ENCODE assay signal across 15 cellular contexts in the genomic region with DNA sequence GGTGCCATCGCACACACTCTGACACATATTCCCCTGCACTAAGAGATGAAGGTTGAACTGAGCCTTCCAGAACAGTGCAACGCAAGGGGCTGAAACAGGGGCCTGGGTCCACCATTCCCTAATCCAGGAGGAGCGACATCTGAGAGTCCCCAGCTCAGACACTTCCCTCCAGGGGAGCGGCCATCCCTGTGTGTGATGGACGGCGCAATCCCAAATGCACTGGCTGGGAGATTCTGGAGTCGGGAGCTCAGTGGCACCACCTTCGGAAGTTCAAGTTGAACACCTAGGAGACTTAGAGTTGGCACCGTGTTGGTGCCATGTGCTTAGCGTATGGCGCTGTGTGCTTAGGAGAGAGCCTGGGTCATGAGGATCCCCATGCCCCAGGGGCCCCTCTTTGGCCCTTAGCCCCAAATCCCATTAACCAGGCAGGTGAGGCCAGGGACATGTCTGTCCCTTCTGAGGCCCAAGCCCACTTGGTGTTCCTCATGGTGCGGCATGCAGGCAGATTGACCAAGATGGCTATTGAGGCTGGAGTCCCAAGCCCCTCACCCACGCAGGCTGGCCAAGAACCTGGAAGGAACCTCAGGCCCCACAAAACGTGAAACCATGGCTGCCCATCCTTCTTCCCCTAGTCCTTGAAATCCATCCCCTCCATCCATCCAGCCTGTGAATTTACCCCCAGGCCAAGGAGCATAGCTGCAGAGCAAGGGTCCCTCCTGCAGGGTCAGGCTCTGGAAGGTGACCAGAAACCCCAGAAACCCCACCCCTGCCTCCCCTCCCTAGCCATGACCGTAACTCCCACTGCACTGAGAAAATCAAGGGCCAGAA.
DNase-seq lines count a peak whose midpoint lies in the region; ATAC-seq and TF ChIP-seq lines count a peak whose summit lies in the region.
"Had no signal": no experiment of that assay in that cellular context is flagged by ENCODE, and none has a peak within 500 bp of the region (broad histone marks: within the 10 kb centered on the region; RNA-seq: fewer than 3 reads in every experiment).

No MANE protein-coding gene starts in this region.

- peak overlapping the region; percentile 13 for H2BK15ac ChIP-seq in neuronal stem cell (ENCODE audit: low read length)

- intact Hi-C loops in mammary epithelial cell (cut with micrococcal nuclease) = no loop called here
- intact Hi-C loops in upper lobe of right lung (cut with DNase I) = no loop called here

- no peak overlapping the region for H2BK5ac ChIP-seq in neuronal stem cell (ENCODE audit: low read length)

- TF ChIP-seq CTCF in mammary epithelial cell (conservative IDR thresholded peaks at IDR 0.05 in 1 of 2, IDR thresholded peaks at IDR 0.05 in 1 of 2; ENCODE audit: extremely low read depth in 1 of 2, insufficient read depth in 1 of 2, low read depth in 1 of 2, low read length in 2 of 2) = no peak
- TF ChIP-seq CTCF in upper lobe of right lung (IDR thresholded peaks at IDR 0.05) = no peak

- WGBS in mammary epithelial cell (ENCODE audit: low coverage, missing lambda C conversion rate) = 88% methylated on average over 11 of the region's 15 CpGs
- no CpG with 5 or more reads among the region's 15 CpGs for WGBS in neuronal stem cell (ENCODE audit: extremely low coverage in 2 of 2, insufficient read length in 2 of 2, insufficient replicate concordance in 1 of 2), 2 donors

- CTCF ChIA-PET in mammary epithelial cell (lab: Charles Lee; ENCODE audit: low non-redundant PET) = no interaction called here

- dilution Hi-C loops in mammary epithelial cell (cut with HindIII; ENCODE audit: low sequenced_read_pairs) = no loop called here

- H2AK5ac ChIP-seq in neuronal stem cell (ENCODE audit: low read depth, low read length) = peak overlapping the region; percentile 73

- H3K9ac ChIP-seq in mammary epithelial cell (ENCODE audit: insufficient read depth, low read length) (no peak overlapping the region), neuronal stem cell (ENCODE audit: low read depth, low read length, poor library complexity) (no peak overlapping the region)
- H3K9ac ChIP-seq: GM23248 had no signal

- H3K18ac ChIP-seq in neuronal stem cell (ENCODE audit: low read length) = peak overlapping the region; percentile 83

- peaks cover 41% of the 10 kb centered on the region for H3K4me1 ChIP-seq in mammary epithelial cell (ENCODE audit: insufficient read depth, low read length)
- H3K4me1 ChIP-seq in neuronal stem cell (ENCODE audit: control insufficient read depth in 2 of 2, insufficient read depth in 1 of 2, low read depth in 1 of 2, low read length in 2 of 2) = peaks cover 26 to 34% of the 10 kb centered on the region in 2 donors
- H3K4me1 ChIP-seq in upper lobe of right lung = peaks cover 15% of the 10 kb centered on the region

- H2BK120ac ChIP-seq in neuronal stem cell (ENCODE audit: low read depth, low read length) = peak overlapping the region; percentile 63

- no peaks in the 10 kb centered on the region for H3K9me3 ChIP-seq in mammary epithelial cell (replicated peaks; ENCODE audit: insufficient read depth, low read length)
- no peaks in the 10 kb centered on the region for H3K9me3 ChIP-seq in neuronal stem cell (replicated peaks in 1 of 2; ENCODE audit: control insufficient read depth in 2 of 2, insufficient read depth in 1 of 2, low read depth in 1 of 2, low read length in 2 of 2)
- H3K9me3 ChIP-seq in upper lobe of right lung = no peaks in the 10 kb centered on the region

- H2AFZ ChIP-seq in mammary epithelial cell (ENCODE audit: low read depth, low read length) (no peak overlapping the region), neuronal stem cell (ENCODE audit: low read length) (no peak overlapping the region)
- H2AFZ ChIP-seq: GM23248 had no signal

- no peak overlapping the region for H3K14ac ChIP-seq in neuronal stem cell (ENCODE audit: low read length)

- H3K4me3 ChIP-seq in mammary epithelial cell (replicated peaks in 1 of 3; ENCODE audit: insufficient read depth in 1 of 3, low read depth in 2 of 3, low read length in 3 of 3) (peak overlapping the region in 1 of 3 experiments; percentile 41), neuronal stem cell (ENCODE audit: low read length in 2 of 2) (no peak overlapping the region), upper lobe of right lung (peak overlapping the region; percentile 37)
- H3K4me3 ChIP-seq: GM23248 had no signal

- H3K4ac ChIP-seq in neuronal stem cell (ENCODE audit: low read length) = no peak overlapping the region

- H4K8ac ChIP-seq in neuronal stem cell (ENCODE audit: low read depth, low read length) = no peak overlapping the region

- no peaks in the 10 kb centered on the region for H3K79me1 ChIP-seq in neuronal stem cell (ENCODE audit: low read depth, low read length)

- ATAC-seq in upper lobe of right lung (no peak), HG03565 (IDR thresholded peaks at IDR 0.05; ENCODE audit: unreplicated experiment) (no peak), GM18909 (IDR thresholded peaks at IDR 0.05; ENCODE audit: poor library complexity, unreplicated experiment) (no peak)

- H3K4me2 ChIP-seq in mammary epithelial cell (ENCODE audit: insufficient read depth, low read depth, low read length) = peak overlapping the region; percentile 82
- no peak overlapping the region for H3K4me2 ChIP-seq in neuronal stem cell (ENCODE audit: insufficient read depth, low read length, poor library complexity, severe bottlenecking)

- no TSS peak for BruUV-seq in mammary epithelial cell (replicated peaks; lab: Mats Ljungman, UMichigan)

- no peak overlapping the region for H3K27ac ChIP-seq in mammary epithelial cell (ENCODE audit: insufficient read depth, low read depth, low read length)
- H3K27ac ChIP-seq in neuronal stem cell (replicated peaks; ENCODE audit: low read length) = no peak overlapping the region
- H3K27ac ChIP-seq in upper lobe of right lung = no peak overlapping the region
- H3K27ac ChIP-seq: GM23248 had no signal

- H4K91ac ChIP-seq in neuronal stem cell (ENCODE audit: low read depth, low read length, poor library complexity) = no peak overlapping the region

- no peaks in the 10 kb centered on the region for H4K20me1 ChIP-seq in mammary epithelial cell (ENCODE audit: insufficient read depth, low read length)

- H3K79me2 ChIP-seq in mammary epithelial cell (ENCODE audit: insufficient read depth, low read length) = peaks cover 8% of the 10 kb centered on the region

- no peaks in the 10 kb centered on the region for H3K27me3 ChIP-seq in mammary epithelial cell (ENCODE audit: insufficient read depth, low read length)
- H3K27me3 ChIP-seq in neuronal stem cell (ENCODE audit: control insufficient read depth in 3 of 3, insufficient read depth in 3 of 3, low read depth in 1 of 3, low read length in 3 of 3) = no peaks in the 10 kb centered on the region
- H3K27me3 ChIP-seq in upper lobe of right lung = no peaks in the 10 kb centered on the region

- H3K36me3 ChIP-seq in mammary epithelial cell (ENCODE audit: insufficient read depth, low read length) (no peaks in the 10 kb centered on the region), neuronal stem cell (replicated peaks in 1 of 2; ENCODE audit: control insufficient read depth in 2 of 2, insufficient read depth in 2 of 2, low read length in 2 of 2) (no peaks in the 10 kb centered on the region), upper lobe of right lung (no peaks in the 10 kb centered on the region)

- H3K23ac ChIP-seq in neuronal stem cell (ENCODE audit: low read depth, low read length, poor library complexity) = no peak overlapping the region

- H2BK12ac ChIP-seq in neuronal stem cell (ENCODE audit: low read length) = peak overlapping the region; percentile 93

- in situ Hi-C loops in mammary epithelial cell (cut with MboI; ENCODE audit: low sequenced_read_pairs in 2 of 2) = no loop called here

- peak; percentile 13 for DNase-seq in activated CD8-positive, alpha-beta memory T cell treated with anti-CD3 and anti-CD28 coated beads, Interleukin-2, amount 50 U/mL, for 48 hours
- no peak for DNase-seq in activated CD8-positive, alpha-beta memory T cell treated with anti-CD3 and anti-CD28 coated beads, Interleukin-2, amount 50 U/mL, for 4 hours
- DNase-seq in mammary epithelial cell = no peak
- no peak for DNase-seq in neuronal stem cell (ENCODE audit: low spot score)
- peak; percentile 46 for DNase-seq in upper lobe of right lung
- no peak for DNase-seq in COLO829 (ENCODE audit: low spot score)
- DNase-seq: GM23248, KBM-7, NCI-H1092 treated with DMSO at 0.1 percent for 48 hours, NCI-H1694, NCI-H2107, NCI-H345, NCI-H526 treated with DMSO at 0.1 percent for 48 hours had no signal

Comparison
In these comparisons a context has a peak if more than half of its experiments do, and no peak if none do; other contexts are left out.
1. DNase-seq: peak in activated CD8-positive, alpha-beta memory T cell treated with anti-CD3 and anti-CD28 coated beads, Interleukin-2, amount 50 U/mL, for 48 hours (single experiment) and upper lobe of right lung (single experiment); none in activated CD8-positive, alpha-beta memory T cell treated with anti-CD3 and anti-CD28 coated beads, Interleukin-2, amount 50 U/mL, for 4 hours (single experiment), mammary epithelial cell (single experiment), neuronal stem cell (single experiment) and COLO829 (single experiment).